Comparison of ENCODE assay signal across 26 cellular contexts in the genomic region with DNA sequence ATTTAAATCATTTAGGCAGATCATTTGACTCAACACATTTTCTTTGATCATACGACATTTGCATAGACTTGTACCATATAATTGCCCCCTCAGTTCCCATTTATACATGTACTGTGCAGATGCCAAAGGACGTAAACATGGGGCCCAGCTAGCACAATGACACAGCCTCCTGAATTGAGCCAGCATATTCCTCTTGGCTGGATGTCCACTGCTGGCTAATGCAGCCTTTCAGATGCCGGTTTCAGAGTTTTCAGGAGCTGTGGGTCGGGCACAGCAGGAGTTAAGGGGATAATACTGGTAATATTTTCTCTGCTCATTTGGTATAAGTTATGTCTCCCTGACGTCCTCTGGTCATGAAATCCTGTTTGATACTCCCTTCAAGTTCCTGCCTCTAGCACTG. TPM values are rescaled to one million over a fixed set of nuclear protein-coding genes. Genes with fewer than 3 reads are reported as not detected.
DNase-seq lines count a peak whose midpoint lies in the region; ATAC-seq and TF ChIP-seq lines count a peak whose summit lies in the region.
"Had no signal": no experiment of that assay in that cellular context is flagged by ENCODE, and none has a peak within 500 bp of the region (broad histone marks: within the 10 kb centered on the region; RNA-seq: fewer than 3 reads in every experiment).

No MANE protein-coding gene starts in this region.

- H3K4me1 ChIP-seq in left ventricle myocardium inferior, result peaks cover 54% of the 10 kb centered on the region

- no peak overlapping the region for H3K4me3 Mint-ChIP-seq in nephron progenitor cell
- no peak overlapping the region for H3K4me3 Mint-ChIP-seq in activated T-cell treated with anti-CD3 and anti-CD28 coated beads, Interleukin-2, amount 50 U/mL, for 72 hours
- H3K4me3 Mint-ChIP-seq: activated T-helper 1 cell treated with anti-CD3 and anti-CD28 coated beads, Interleukin-12 subunit alpha, Interleukin-12 subunit beta, Interleukin-2, Interleukin-4 antibody, amounts not matched to agents 30 ng/mL and 10 ng/mL and 1 ng/mL, durations not matched to agents 14 hours and 24 hours and 36 hours had no signal

- no peak overlapping the region for H3K4me3 ChIP-seq in left ventricle myocardium inferior
- H3K4me3 ChIP-seq: ascending aorta, tibial artery had no signal

- H3K27me3 ChIP-seq in left ventricle myocardium inferior (ENCODE audit: low read depth), result no peaks in the 10 kb centered on the region
- H3K27me3 ChIP-seq: ascending aorta, tibial artery had no signal

- TF ChIP-seq CTCF in left ventricle myocardium inferior (IDR thresholded peaks at IDR 0.05; ENCODE audit: borderline replicate concordance), result no peak
- no peak for TF ChIP-seq CTCF in nephron progenitor cell (IDR thresholded peaks at IDR 0.05)

- DNase-seq in left ventricle myocardium inferior (no peak), Right ventricle myocardium inferior (ENCODE audit: missing footprints) (no peak), caudate nucleus (lab: John Stamatoyannopoulos, UW) (peak in 4 of 61 donors; percentile 20 to 28 (median 26)), nephron progenitor cell (no peak), NCI-H1105 (lab: John Stamatoyannopoulos, UW) (no peak), cerebellar cortex (ENCODE audit: low spot score) (no peak)
- no peak for DNase-seq in activated T-cell treated with anti-CD3 and anti-CD28 coated beads, Interleukin-2, amount 50 U/mL, for 72 hours
- DNase-seq: activated CD4-positive, CD25-positive, alpha-beta regulatory T cell treated with anti-CD3 and anti-CD28 coated beads, Interleukin-2, amount 50 U/mL, for 72 hours; activated CD8-positive, alpha-beta memory T cell treated with anti-CD3 and anti-CD28 coated beads for 24 hours; activated naive CD4-positive, alpha-beta T cell treated with anti-CD3 and anti-CD28 coated beads, Interleukin-2, amount 50 U/mL, for 16 hours; cerebellar nuclear complex; DMS79; GF-D8; KG1; kidney glomerular epithelial cell; mammary epithelial cell; naive B cell; NCI-H1436; right cardiac atrium; SHP77 treated with DMSO at 0.1 percent for 48 hours; stimulated activated CD4-positive, alpha-beta T cell treated with anti-CD3 and anti-CD28 coated beads, Interleukin-4, amount 100 ng/mL, for 4 hours; stimulated activated naive CD4-positive, alpha-beta T cell treated with Interleukin-2 at 50 U/mL for 16 hours; tibial artery had no signal

- peaks cover 54% of the 10 kb centered on the region for H3K4me1 Mint-ChIP-seq in nephron progenitor cell
- peaks cover 17% of the 10 kb centered on the region for H3K4me1 Mint-ChIP-seq in activated T-cell treated with anti-CD3 and anti-CD28 coated beads, Interleukin-2, amount 50 U/mL, for 72 hours (ENCODE audit: low read depth)

- no peaks in the 10 kb centered on the region for H3K36me3 Mint-ChIP-seq in nephron progenitor cell (ENCODE audit: low read depth)
- peaks cover 0 to 6% of the 10 kb centered on the region in 2 donors for H3K36me3 Mint-ChIP-seq in activated T-cell treated with anti-CD3 and anti-CD28 coated beads, Interleukin-2, amount 50 U/mL, for 72 hours (ENCODE audit: insufficient read depth in 2 of 2)

- H3K27me3 Mint-ChIP-seq in nephron progenitor cell (ENCODE audit: low read depth, poor library complexity), result peaks cover 3% of the 10 kb centered on the region
- no peaks in the 10 kb centered on the region for H3K27me3 Mint-ChIP-seq in activated T-cell treated with anti-CD3 and anti-CD28 coated beads, Interleukin-2, amount 50 U/mL, for 72 hours (ENCODE audit: low read depth)
- H3K27me3 Mint-ChIP-seq: naive B cell had no signal

- intact Hi-C loops in left ventricle myocardium inferior (cut with micrococcal nuclease) (no loop called here), Right ventricle myocardium inferior (cut with DNase I) (loop anchor here (2.0 kb wide), 1 partner anchor 39 kb away; a partner anchor contains a TSS)

- ATAC-seq in Right ventricle myocardium inferior (no peak), GM21786 (IDR thresholded peaks at IDR 0.05; ENCODE audit: unreplicated experiment) (no peak)
- ATAC-seq in activated T-cell treated with anti-CD3 and anti-CD28 coated beads, Interleukin-2, amount 50 U/mL, for 72 hours (replicated peaks in 1 of 2), result no peak
- ATAC-seq: right cardiac atrium had no signal

- H3K27ac Mint-ChIP-seq in nephron progenitor cell, result peak overlapping the region; percentile 57
- H3K27ac Mint-ChIP-seq in activated T-cell treated with anti-CD3 and anti-CD28 coated beads, Interleukin-2, amount 50 U/mL, for 72 hours, result no peak overlapping the region
- H3K27ac Mint-ChIP-seq: activated T-helper 1 cell treated with anti-CD3 and anti-CD28 coated beads, Interleukin-12 subunit alpha, Interleukin-12 subunit beta, Interleukin-2, Interleukin-4 antibody, amounts not matched to agents 30 ng/mL and 10 ng/mL and 1 ng/mL, durations not matched to agents 14 hours and 24 hours and 36 hours had no signal

- no peaks in the 10 kb centered on the region for H3K9me3 ChIP-seq in left ventricle myocardium inferior (replicated peaks)
- H3K9me3 ChIP-seq: ascending aorta, tibial artery had no signal

- H3K9me3 Mint-ChIP-seq in nephron progenitor cell, result no peaks in the 10 kb centered on the region
- peaks cover 0 to 3% of the 10 kb centered on the region in 2 donors for H3K9me3 Mint-ChIP-seq in activated T-cell treated with anti-CD3 and anti-CD28 coated beads, Interleukin-2, amount 50 U/mL, for 72 hours
- H3K9me3 Mint-ChIP-seq: activated T-helper 1 cell treated with anti-CD3 and anti-CD28 coated beads, Interleukin-12 subunit alpha, Interleukin-12 subunit beta, Interleukin-2, Interleukin-4 antibody, amounts not matched to agents 30 ng/mL and 10 ng/mL and 1 ng/mL, durations not matched to agents 14 hours and 24 hours and 36 hours; naive B cell had no signal

- H3K27ac ChIP-seq in left ventricle myocardium inferior (replicated peaks), result peak overlapping the region; percentile 85
- peak overlapping the region; percentile 53 for H3K27ac ChIP-seq in caudate nucleus (ENCODE audit: low read depth, low read length)
- H3K27ac ChIP-seq: ascending aorta, tibial artery had no signal

- no peaks in the 10 kb centered on the region for H3K36me3 ChIP-seq in left ventricle myocardium inferior
- H3K36me3 ChIP-seq: ascending aorta had no signal

RNA-seq across cellular contexts. Expression of a gene that starts 39.4 kb away (rescaled TPM):
- total RNA-seq in left ventricle myocardium inferior, result 94.3 TPM
- total RNA-seq in Right ventricle myocardium inferior, result 118 TPM
- 10 to 100 TPM; 26.7 to 37.3 TPM for total RNA-seq in activated T-cell treated with anti-CD3 and anti-CD28 coated beads, Interleukin-2, amount 50 U/mL, for 72 hours
